8 cellular contexts compared by ENCODE assay signal in the genomic region with DNA sequence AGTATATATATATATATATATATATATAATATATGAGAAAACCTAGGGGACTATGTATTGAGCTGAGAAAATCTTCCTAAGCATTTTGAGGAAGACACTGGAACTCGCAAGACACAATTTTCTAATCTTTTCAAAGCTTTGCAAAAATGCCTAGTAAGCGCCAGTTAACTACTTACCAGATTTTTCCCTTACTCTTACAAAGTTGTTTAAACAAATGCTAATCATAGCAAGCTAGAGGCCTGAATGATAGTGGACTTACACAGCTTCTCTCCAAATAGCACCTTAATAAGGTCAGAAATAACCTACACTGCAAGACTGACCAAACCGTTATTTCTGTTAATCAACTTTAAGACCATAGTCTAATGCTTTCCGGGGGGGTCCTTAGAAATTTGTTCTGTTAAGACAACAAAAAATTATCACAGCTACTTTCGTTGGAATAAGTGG. TPM values are rescaled to one million over a fixed set of nuclear protein-coding genes. Genes with fewer than 3 reads are reported as not detected.
DNase-seq lines count a peak whose midpoint lies in the region; ATAC-seq, FAIRE-seq and TF ChIP-seq lines count a peak whose summit lies in the region.

No MANE protein-coding gene starts in this region.

- ATAC-seq in Right ventricle myocardium superior (ENCODE audit: poor library complexity), result no peak

- intact Hi-C loops in left ventricle myocardium inferior (cut with micrococcal nuclease) (no loop called here), Right ventricle myocardium superior (cut with DNase I) (loop anchor here (10.0 kb wide), 1 partner anchor 164 kb away; a partner anchor contains a TSS)

- no peak overlapping the region for H3K27ac ChIP-seq in left ventricle myocardium inferior (replicated peaks)
- peak overlapping the region; percentile 98 for H3K27ac ChIP-seq in SJSA1
- peak overlapping the region; percentile 92 for H3K27ac ChIP-seq in thymus (ENCODE audit: low read depth)

- TF ChIP-seq CTCF in left ventricle myocardium inferior (IDR thresholded peaks at IDR 0.05; ENCODE audit: borderline replicate concordance) (no peak), fibroblast of villous mesenchyme (IDR thresholded peaks at IDR 0.05; ENCODE audit: insufficient read depth, low read depth, low read length) (no peak)

- WGBS in thymus, result 30% methylated on average over 5 of the region's 5 CpGs

- no peaks in the 10 kb centered on the region for H3K36me3 ChIP-seq in left ventricle myocardium inferior
- H3K36me3 ChIP-seq in SJSA1, result no peaks in the 10 kb centered on the region
- H3K36me3 ChIP-seq in thymus (ENCODE audit: control insufficient read depth, insufficient read depth), result no peaks in the 10 kb centered on the region

- no peak for FAIRE-seq in H54 (lab: Jason Lieb, UNC)

- H3K27me3 ChIP-seq in left ventricle myocardium inferior (ENCODE audit: low read depth), result no peaks in the 10 kb centered on the region
- H3K27me3 ChIP-seq in SJSA1 (replicated peaks), result no peaks in the 10 kb centered on the region
- H3K27me3 ChIP-seq in thymus (ENCODE audit: control insufficient read depth, insufficient read depth), result no peaks in the 10 kb centered on the region

- H3K4me3 ChIP-seq in left ventricle myocardium inferior (peak overlapping the region; percentile 70), SJSA1 (peak overlapping the region; percentile 46), fibroblast of villous mesenchyme (ENCODE audit: low read depth, low read length) (peak overlapping the region; percentile 74), thymus (ENCODE audit: low read length) (peak overlapping the region; percentile 58)

- peaks cover 37% of the 10 kb centered on the region for H3K4me1 ChIP-seq in left ventricle myocardium inferior
- peaks cover 42% of the 10 kb centered on the region for H3K4me1 ChIP-seq in SJSA1 (replicated peaks)
- H3K4me1 ChIP-seq in thymus (ENCODE audit: control insufficient read depth, insufficient read depth, low read length), result peaks cover 22% of the 10 kb centered on the region

- no peak for DNase-seq in left ventricle myocardium inferior
- no peak for DNase-seq in Right ventricle myocardium superior
- DNase-seq in SJSA1 (ENCODE audit: low read depth in 1 of 2, low spot score in 2 of 2), result peak in 1 of 2 experiments; percentile 61
- DNase-seq in fibroblast of villous mesenchyme (ENCODE audit: low read depth), result no peak
- DNase-seq in GF-D8 (lab: John Stamatoyannopoulos, UW), result no peak
- DNase-seq in A172 (ENCODE audit: low spot score), result no peak
- no peak for DNase-seq in H54 (ENCODE audit: insufficient read length, low spot score)

- TF ChIP-seq POLR2A in H54 (IDR thresholded peaks at IDR 0.05; ENCODE audit: low read depth, low read length), result no peak

- no peaks in the 10 kb centered on the region for H3K9me3 ChIP-seq in left ventricle myocardium inferior (replicated peaks)
- H3K9me3 ChIP-seq in SJSA1 (replicated peaks), result no peaks in the 10 kb centered on the region
- no peaks in the 10 kb centered on the region for H3K9me3 ChIP-seq in thymus (ENCODE audit: control insufficient read depth)

RNA-seq across cellular contexts. Expression of a gene that starts 56.1 kb away (rescaled TPM):
- total RNA-seq in left ventricle myocardium inferior (3.4 TPM), Right ventricle myocardium superior (5.2 TPM), fibroblast of villous mesenchyme (7.4 and 15.5 TPM in 2 replicates)
- 2.6 and 3.5 TPM in 2 replicates for total RNA-seq in SJSA1 (2014; rRNA removed; shearing (Covaris generic))
- polyA plus RNA-seq in thymus, result 3.8 TPM
- total RNA-seq in A172 (2014; rRNA removed; shearing (Covaris generic)), result 15.6 and 17.0 TPM in 2 replicates
